ENCODE assay signal across 9 cellular contexts in the genomic region with DNA sequence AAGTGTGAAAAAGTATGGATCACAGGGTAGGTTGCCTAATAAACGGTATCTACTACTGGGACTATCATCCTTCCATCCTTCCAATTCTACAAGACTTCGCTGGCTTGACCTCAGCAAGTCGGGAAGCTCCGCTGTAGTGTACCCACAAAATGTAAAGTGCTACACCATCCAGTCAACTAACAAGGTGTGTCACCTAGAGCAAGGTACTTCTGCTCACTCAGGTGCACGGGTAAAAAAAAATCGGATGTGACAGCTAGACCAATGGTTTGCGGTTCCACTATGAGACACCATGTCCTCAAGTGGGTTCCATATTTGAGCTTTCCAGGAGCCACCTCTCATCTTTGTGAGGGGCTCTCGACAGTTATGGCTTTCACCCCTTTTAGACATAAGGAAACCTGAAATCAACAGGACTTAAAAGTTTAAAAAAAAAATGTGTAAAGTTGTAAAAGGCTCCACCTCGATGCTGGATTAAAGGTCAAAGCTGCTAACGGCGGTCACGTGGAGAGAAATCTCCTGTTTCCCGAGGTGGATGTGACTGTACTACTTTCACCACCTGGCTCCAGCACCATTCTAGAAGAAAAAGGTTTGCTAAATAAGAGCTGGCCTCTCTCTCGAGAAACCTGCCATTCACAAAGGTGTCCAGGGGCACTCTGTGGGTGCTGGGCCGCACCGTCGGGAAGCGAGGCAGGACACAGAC. TPM values are rescaled to one million over a fixed set of nuclear protein-coding genes. Genes with fewer than 3 reads are reported as not detected.
DNase-seq lines count a peak whose midpoint lies in the region; ATAC-seq and TF ChIP-seq lines count a peak whose summit lies in the region.
"Had no signal": no experiment of that assay in that cellular context is flagged by ENCODE, and none has a peak within 500 bp of the region (broad histone marks: within the 10 kb centered on the region; RNA-seq: fewer than 3 reads in every experiment).

No MANE protein-coding gene starts in this region.

- intact Hi-C loops in left colon (cut with DNase I, micrococcal nuclease) = no loop called here
- intact Hi-C loops in transverse colon (cut with DNase I; ENCODE audit: low total_unique reads) = loop anchor here (5.0 kb wide), 1 partner anchor 139 kb away; no protein-coding TSS in a partner anchor

- in situ Hi-C loops in transverse colon (cut with MboI; ENCODE audit: low pct_ligation_motif_present in 1 of 4, low pct_unique_long_range_greater_than_20kb in 1 of 4, low sequenced_read_pairs in 3 of 4) = loop anchor here in 1 of 4 donors (25.0 kb wide), 1 partner anchor 369 kb away; a partner anchor contains a TSS

- peak; percentile 62 for ATAC-seq in left colon

- H3K9me3 Mint-ChIP-seq in activated naive CD8-positive, alpha-beta T cell treated with anti-CD3 and anti-CD28 coated beads for 36 hours = no peaks in the 10 kb centered on the region

- H3K9me3 ChIP-seq in HEK293 (ENCODE audit: control insufficient read depth, insufficient read depth, low read depth, low read length) (no peaks in the 10 kb centered on the region), transverse colon (no peaks in the 10 kb centered on the region)

- DNase-seq in AG10803 (ENCODE audit: low read depth) (no peak), left colon (no peak), transverse colon (no peak), DMS114 treated with DMSO at 0.1 percent for 48 hours (lab: John Stamatoyannopoulos, UW; ENCODE audit: unreplicated experiment) (no peak), SKM-1 (lab: John Stamatoyannopoulos, UW; ENCODE audit: unreplicated experiment) (no peak), retina (no peak)
- DNase-seq in activated naive CD8-positive, alpha-beta T cell treated with anti-CD3 and anti-CD28 coated beads for 36 hours = no peak

- peak overlapping the region; percentile 76 for H3K4me3 ChIP-seq in AG10803 (ENCODE audit: low read length)
- H3K4me3 ChIP-seq in HEK293 (ENCODE audit: low read depth, low read length) = peak overlapping the region; percentile 95
- peak overlapping the region; percentile 68 to 90 (median 69) for H3K4me3 ChIP-seq in transverse colon

- H3K27me3 Mint-ChIP-seq in activated naive CD8-positive, alpha-beta T cell treated with anti-CD3 and anti-CD28 coated beads for 36 hours = no peaks in the 10 kb centered on the region

- H3K36me3 Mint-ChIP-seq in activated naive CD8-positive, alpha-beta T cell treated with anti-CD3 and anti-CD28 coated beads for 36 hours = peaks cover 62% of the 10 kb centered on the region

- TF ChIP-seq CTCF in AG10803 (conservative IDR thresholded peaks at IDR 0.05; ENCODE audit: low read length) (no peak), HEK293 (tag by site-specific recombination; IDR thresholded peaks at IDR 0.05) (no peak), transverse colon (IDR thresholded peaks at IDR 0.05) (no peak)

- WGBS in transverse colon (ENCODE audit: low coverage in 1 of 2), 2 donors = 19 to 53% methylated on average over 8 to 18 of the region's 18 CpGs

- POLR2A ChIA-PET in HEK293 (lab: Yijun Ruan, JAX) = interaction anchor here (0.9 to 2.2 kb wide), 16 partner anchors 8 to 380 kb away, joined by 3 to 28 read pairs (median 7); a partner anchor contains a TSS

- H3K36me3 ChIP-seq in HEK293 (ENCODE audit: control insufficient read depth in 2 of 2, insufficient read depth in 1 of 2, low read length in 2 of 2) (peaks cover 9 to 77% of the 10 kb centered on the region in 2 experiments), transverse colon (peaks cover 0 to 32% (median 10%) of the 10 kb centered on the region in 4 donors)

- peaks cover 62% of the 10 kb centered on the region for H3K4me1 Mint-ChIP-seq in activated naive CD8-positive, alpha-beta T cell treated with anti-CD3 and anti-CD28 coated beads for 36 hours

- H3K27ac Mint-ChIP-seq in activated naive CD8-positive, alpha-beta T cell treated with anti-CD3 and anti-CD28 coated beads for 36 hours = peak overlapping the region; percentile 95

- H3K4me1 ChIP-seq in HEK293 (ENCODE audit: control insufficient read depth, insufficient read depth, low read length) = peaks cover 7% of the 10 kb centered on the region; the same call in 1 of the 2 replicates
- H3K4me1 ChIP-seq in transverse colon = peaks cover 26 to 57% (median 44%) of the 10 kb centered on the region in 4 donors

- CTCF ChIA-PET in HEK293 (lab: Yijun Ruan, JAX) = interaction anchor here (0.5 to 1.1 kb wide), 3 partner anchors 26 to 424 kb away, joined by 3 read pairs; no protein-coding TSS in a partner anchor

- peak overlapping the region; percentile 93 for H3K4me3 Mint-ChIP-seq in activated naive CD8-positive, alpha-beta T cell treated with anti-CD3 and anti-CD28 coated beads for 36 hours

- H3K27ac ChIP-seq in HEK293 (ENCODE audit: extremely low read depth, low read depth, low read length) (peak overlapping the region; percentile 91), transverse colon (peak overlapping the region; percentile 90 to 98 (median 96))

- no peak for TF ChIP-seq POLR2A in transverse colon (IDR thresholded peaks at IDR 0.05)

- no peaks in the 10 kb centered on the region for H3K27me3 ChIP-seq in transverse colon

- TF ChIP-seq EP300 in transverse colon (IDR thresholded peaks at IDR 0.05; ENCODE audit: low read depth) = no peak

TF ChIP-seq in HEK293, 187 proteins besides CTCF, POLR2A, EP300 and RAD21:
- TF ChIP-seq, protein P1, sequence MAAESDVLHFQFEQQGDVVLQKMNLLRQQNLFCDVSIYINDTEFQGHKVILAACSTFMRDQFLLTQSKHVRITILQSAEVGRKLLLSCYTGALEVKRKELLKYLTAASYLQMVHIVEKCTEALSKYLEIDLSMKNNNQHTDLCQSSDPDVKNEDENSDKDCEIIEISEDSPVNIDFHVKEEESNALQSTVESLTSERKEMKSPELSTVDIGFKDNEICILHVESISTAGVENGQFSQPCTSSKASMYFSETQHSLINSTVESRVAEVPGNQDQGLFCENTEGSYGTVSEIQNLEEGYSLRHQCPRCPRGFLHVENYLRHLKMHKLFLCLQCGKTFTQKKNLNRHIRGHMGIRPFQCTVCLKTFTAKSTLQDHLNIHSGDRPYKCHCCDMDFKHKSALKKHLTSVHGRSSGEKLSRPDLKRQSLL (tag by site-specific recombination; IDR thresholded peaks at IDR 0.05) = peak; percentile 32
- TF ChIP-seq ZNF48 (tag by site-specific recombination; IDR thresholded peaks at IDR 0.05) (no peak), PRDM1 (tag by site-specific recombination; IDR thresholded peaks at IDR 0.05) (peak; percentile 41; the same call in 1 of the 2 replicates)
TF ChIP-seq in HEK293: peak in this region for 2.

RNA-seq across cellular contexts. Expression of a gene that starts 0.7 kb away (rescaled TPM):
- 10 to 100 TPM; 83.0 to 84.4 TPM for total RNA-seq in activated naive CD8-positive, alpha-beta T cell treated with anti-CD3 and anti-CD28 coated beads for 36 hours
- 10 to 100 TPM; 64.2 to 79.2 TPM for total RNA-seq in left colon
- 10 to 100 TPM in 3 of 4 donors, 1 to 10 TPM in 1; 7.2 to 33.0 (median 25.8) TPM for total RNA-seq in transverse colon

RNA-seq across cellular contexts. Expression of a gene that starts 11.1 kb away (rescaled TPM):
- 100 to 1,000 TPM; 131 to 143 TPM for total RNA-seq in activated naive CD8-positive, alpha-beta T cell treated with anti-CD3 and anti-CD28 coated beads for 36 hours
- total RNA-seq in left colon = 100 to 1,000 TPM; 125 to 137 TPM
- total RNA-seq in transverse colon = 100 to 1,000 TPM in 2 of 4 donors, 10 to 100 TPM in 2; 25.3 to 119 (median 67.8) TPM

RNA-seq across cellular contexts. Expression of a gene that starts 12.2 kb away (rescaled TPM):
- total RNA-seq in activated naive CD8-positive, alpha-beta T cell treated with anti-CD3 and anti-CD28 coated beads for 36 hours = not detected
- total RNA-seq in left colon (not detected), transverse colon (not detected)
- total RNA-seq: LHCN-M2 had no signal

RNA-seq across cellular contexts. Expression of a gene that starts 24.4 kb away (rescaled TPM):
- total RNA-seq in activated naive CD8-positive, alpha-beta T cell treated with anti-CD3 and anti-CD28 coated beads for 36 hours = 10 to 100 TPM; 24.6 to 25.4 TPM
- total RNA-seq in left colon = 100 to 1,000 TPM; 283 to 307 TPM
- total RNA-seq in transverse colon = 100 to 1,000 TPM in 3 of 4 donors, 10 to 100 TPM in 1; 61.9 to 246 (median 226) TPM

RNA-seq across cellular contexts. Expression of a gene that starts 50.4 kb away (rescaled TPM):
- total RNA-seq in activated naive CD8-positive, alpha-beta T cell treated with anti-CD3 and anti-CD28 coated beads for 36 hours = 10 to 100 TPM; 84.1 to 91.2 TPM
- total RNA-seq in left colon = 10 to 100 TPM; 41.2 to 43.5 TPM
- 10 to 100 TPM; 43.7 to 68.1 (median 55.1) TPM for total RNA-seq in transverse colon
